ENCODE assay signal across 1 cellular context in the genomic region with DNA sequence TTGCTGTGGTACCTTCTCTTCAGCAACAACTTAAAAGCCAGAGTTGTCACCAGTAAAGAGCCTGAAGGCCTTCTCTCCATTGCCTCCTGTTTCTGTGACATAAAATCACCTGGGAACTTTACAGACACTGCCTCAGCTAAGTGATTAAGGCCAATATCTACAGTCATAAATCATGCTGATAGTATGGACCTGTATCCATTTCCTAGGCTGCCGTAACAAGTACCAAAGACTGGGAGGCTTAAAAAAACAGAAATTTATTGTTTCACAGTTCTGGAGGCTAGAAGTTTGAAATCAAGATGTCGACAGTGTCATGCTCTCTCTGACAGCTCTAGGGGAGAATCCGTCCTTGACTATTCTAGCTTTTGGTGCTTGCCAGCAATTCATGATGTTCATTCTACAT.
TF ChIP-seq lines count a peak whose summit lies in the region.

No MANE protein-coding gene starts in this region.

TF ChIP-seq in IMR-90, 13 proteins besides CTCF, POLR2A, EP300 and RAD21:
- no peak for TF ChIP-seq CEBPB (IDR thresholded peaks at IDR 0.05; ENCODE audit: low read depth, low read length)
- TF ChIP-seq CHD1 (IDR thresholded peaks at IDR 0.05; ENCODE audit: low read depth, low read length): no peak
- TF ChIP-seq RFX5 (IDR thresholded peaks at IDR 0.05; ENCODE audit: low read depth, low read length): no peak
- TF ChIP-seq RCOR1 (IDR thresholded peaks at IDR 0.05; ENCODE audit: insufficient replicate concordance, low read length): no peak
- no peak for TF ChIP-seq NFE2L2 (IDR thresholded peaks at IDR 0.05; ENCODE audit: low read depth, low read length)
- TF ChIP-seq FOS (IDR thresholded peaks at IDR 0.05; ENCODE audit: low read depth, low read length): no peak
- TF ChIP-seq, protein P1, sequence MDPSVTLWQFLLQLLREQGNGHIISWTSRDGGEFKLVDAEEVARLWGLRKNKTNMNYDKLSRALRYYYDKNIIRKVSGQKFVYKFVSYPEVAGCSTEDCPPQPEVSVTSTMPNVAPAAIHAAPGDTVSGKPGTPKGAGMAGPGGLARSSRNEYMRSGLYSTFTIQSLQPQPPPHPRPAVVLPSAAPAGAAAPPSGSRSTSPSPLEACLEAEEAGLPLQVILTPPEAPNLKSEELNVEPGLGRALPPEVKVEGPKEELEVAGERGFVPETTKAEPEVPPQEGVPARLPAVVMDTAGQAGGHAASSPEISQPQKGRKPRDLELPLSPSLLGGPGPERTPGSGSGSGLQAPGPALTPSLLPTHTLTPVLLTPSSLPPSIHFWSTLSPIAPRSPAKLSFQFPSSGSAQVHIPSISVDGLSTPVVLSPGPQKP (IDR thresholded peaks at IDR 0.05; ENCODE audit: borderline replicate concordance, low read depth, low read length): no peak
- TF ChIP-seq SMC3 (IDR thresholded peaks at IDR 0.05; ENCODE audit: low read depth, low read length): no peak
- TF ChIP-seq MXI1 (IDR thresholded peaks at IDR 0.05; ENCODE audit: borderline replicate concordance, low read depth, low read length): no peak
- TF ChIP-seq MAZ (IDR thresholded peaks at IDR 0.05; ENCODE audit: borderline replicate concordance, low read depth, low read length): no peak
